1 cellular context compared by ENCODE assay signal in the genomic region with DNA sequence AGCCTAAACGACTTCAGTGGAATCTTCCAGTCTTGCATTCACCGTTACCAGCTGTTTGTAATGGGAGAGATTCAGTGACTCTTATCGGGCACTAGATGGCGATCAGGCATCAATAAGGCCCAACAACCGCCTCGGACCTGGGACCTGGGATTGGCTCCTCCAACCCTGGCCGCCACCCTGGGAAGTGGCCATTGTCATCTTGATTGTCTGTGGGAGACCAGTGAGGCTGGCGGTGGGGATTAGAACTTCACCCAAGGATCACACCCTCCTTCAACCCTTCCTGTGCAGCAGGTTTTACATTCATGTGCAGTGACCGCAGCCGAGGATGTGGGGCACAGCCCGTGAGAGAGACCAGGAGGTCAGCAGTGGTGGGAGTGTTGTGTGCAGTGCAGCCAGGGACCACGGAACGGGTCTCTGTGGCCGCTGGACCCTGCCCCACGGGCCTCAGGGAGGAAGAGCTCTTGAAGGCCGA.
TF ChIP-seq lines count a peak whose summit lies in the region.

No MANE protein-coding gene starts in this region.

TF ChIP-seq in HepG2, 621 proteins besides CTCF, POLR2A, EP300 and RAD21 (continued from another document):
- TF ChIP-seq, protein P1, sequence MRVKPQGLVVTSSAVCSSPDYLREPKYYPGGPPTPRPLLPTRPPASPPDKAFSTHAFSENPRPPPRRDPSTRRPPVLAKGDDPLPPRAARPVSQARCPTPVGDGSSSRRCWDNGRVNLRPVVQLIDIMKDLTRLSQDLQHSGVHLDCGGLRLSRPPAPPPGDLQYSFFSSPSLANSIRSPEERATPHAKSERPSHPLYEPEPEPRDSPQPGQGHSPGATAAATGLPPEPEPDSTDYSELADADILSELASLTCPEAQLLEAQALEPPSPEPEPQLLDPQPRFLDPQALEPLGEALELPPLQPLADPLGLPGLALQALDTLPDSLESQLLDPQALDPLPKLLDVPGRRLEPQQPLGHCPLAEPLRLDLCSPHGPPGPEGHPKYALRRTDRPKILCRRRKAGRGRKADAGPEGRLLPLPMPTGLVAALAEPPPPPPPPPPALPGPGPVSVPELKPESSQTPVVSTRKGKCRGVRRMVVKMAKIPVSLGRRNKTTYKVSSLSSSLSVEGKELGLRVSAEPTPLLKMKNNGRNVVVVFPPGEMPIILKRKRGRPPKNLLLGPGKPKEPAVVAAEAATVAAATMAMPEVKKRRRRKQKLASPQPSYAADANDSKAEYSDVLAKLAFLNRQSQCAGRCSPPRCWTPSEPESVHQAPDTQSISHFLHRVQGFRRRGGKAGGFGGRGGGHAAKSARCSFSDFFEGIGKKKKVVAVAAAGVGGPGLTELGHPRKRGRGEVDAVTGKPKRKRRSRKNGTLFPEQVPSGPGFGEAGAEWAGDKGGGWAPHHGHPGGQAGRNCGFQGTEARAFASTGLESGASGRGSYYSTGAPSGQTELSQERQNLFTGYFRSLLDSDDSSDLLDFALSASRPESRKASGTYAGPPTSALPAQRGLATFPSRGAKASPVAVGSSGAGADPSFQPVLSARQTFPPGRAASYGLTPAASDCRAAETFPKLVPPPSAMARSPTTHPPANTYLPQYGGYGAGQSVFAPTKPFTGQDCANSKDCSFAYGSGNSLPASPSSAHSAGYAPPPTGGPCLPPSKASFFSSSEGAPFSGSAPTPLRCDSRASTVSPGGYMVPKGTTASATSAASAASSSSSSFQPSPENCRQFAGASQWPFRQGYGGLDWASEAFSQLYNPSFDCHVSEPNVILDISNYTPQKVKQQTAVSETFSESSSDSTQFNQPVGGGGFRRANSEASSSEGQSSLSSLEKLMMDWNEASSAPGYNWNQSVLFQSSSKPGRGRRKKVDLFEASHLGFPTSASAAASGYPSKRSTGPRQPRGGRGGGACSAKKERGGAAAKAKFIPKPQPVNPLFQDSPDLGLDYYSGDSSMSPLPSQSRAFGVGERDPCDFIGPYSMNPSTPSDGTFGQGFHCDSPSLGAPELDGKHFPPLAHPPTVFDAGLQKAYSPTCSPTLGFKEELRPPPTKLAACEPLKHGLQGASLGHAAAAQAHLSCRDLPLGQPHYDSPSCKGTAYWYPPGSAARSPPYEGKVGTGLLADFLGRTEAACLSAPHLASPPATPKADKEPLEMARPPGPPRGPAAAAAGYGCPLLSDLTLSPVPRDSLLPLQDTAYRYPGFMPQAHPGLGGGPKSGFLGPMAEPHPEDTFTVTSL (CRISPR knock-in tag; IDR thresholded peaks at IDR 0.05; ENCODE audit: borderline replicate concordance): no peak
- TF ChIP-seq POLR2AphosphoS2 (IDR thresholded peaks at IDR 0.05; ENCODE audit: low read depth, low read length) (no peak), EHMT2 (IDR thresholded peaks at IDR 0.05; ENCODE audit: borderline replicate concordance, low read depth, low read length) (no peak), ZMYM3 (CRISPR knock-in tag; IDR thresholded peaks at IDR 0.05) (no peak), SRF (IDR thresholded peaks at IDR 0.05; ENCODE audit: low read depth, low read length) (no peak), SIX1 (CRISPR knock-in tag; IDR thresholded peaks at IDR 0.05; ENCODE audit: borderline replicate concordance) (no peak), NCOR1 (IDR thresholded peaks at IDR 0.05; ENCODE audit: borderline replicate concordance, low read length) (no peak), ZFP36 (IDR thresholded peaks at IDR 0.05; ENCODE audit: borderline replicate concordance, low read depth, low read length, partially characterized antibody) (no peak), ZNF30 (CRISPR knock-in tag; IDR thresholded peaks at IDR 0.05) (no peak), ZNF224 (CRISPR knock-in tag; IDR thresholded peaks at IDR 0.05) (no peak)
- TF ChIP-seq, protein P2, sequence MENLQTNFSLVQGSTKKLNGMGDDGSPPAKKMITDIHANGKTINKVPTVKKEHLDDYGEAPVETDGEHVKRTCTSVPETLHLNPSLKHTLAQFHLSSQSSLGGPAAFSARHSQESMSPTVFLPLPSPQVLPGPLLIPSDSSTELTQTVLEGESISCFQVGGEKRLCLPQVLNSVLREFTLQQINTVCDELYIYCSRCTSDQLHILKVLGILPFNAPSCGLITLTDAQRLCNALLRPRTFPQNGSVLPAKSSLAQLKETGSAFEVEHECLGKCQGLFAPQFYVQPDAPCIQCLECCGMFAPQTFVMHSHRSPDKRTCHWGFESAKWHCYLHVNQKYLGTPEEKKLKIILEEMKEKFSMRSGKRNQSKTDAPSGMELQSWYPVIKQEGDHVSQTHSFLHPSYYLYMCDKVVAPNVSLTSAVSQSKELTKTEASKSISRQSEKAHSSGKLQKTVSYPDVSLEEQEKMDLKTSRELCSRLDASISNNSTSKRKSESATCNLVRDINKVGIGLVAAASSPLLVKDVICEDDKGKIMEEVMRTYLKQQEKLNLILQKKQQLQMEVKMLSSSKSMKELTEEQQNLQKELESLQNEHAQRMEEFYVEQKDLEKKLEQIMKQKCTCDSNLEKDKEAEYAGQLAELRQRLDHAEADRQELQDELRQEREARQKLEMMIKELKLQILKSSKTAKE (CRISPR knock-in tag; IDR thresholded peaks at IDR 0.05; ENCODE audit: borderline replicate concordance): no peak
- TF ChIP-seq, protein P3, sequence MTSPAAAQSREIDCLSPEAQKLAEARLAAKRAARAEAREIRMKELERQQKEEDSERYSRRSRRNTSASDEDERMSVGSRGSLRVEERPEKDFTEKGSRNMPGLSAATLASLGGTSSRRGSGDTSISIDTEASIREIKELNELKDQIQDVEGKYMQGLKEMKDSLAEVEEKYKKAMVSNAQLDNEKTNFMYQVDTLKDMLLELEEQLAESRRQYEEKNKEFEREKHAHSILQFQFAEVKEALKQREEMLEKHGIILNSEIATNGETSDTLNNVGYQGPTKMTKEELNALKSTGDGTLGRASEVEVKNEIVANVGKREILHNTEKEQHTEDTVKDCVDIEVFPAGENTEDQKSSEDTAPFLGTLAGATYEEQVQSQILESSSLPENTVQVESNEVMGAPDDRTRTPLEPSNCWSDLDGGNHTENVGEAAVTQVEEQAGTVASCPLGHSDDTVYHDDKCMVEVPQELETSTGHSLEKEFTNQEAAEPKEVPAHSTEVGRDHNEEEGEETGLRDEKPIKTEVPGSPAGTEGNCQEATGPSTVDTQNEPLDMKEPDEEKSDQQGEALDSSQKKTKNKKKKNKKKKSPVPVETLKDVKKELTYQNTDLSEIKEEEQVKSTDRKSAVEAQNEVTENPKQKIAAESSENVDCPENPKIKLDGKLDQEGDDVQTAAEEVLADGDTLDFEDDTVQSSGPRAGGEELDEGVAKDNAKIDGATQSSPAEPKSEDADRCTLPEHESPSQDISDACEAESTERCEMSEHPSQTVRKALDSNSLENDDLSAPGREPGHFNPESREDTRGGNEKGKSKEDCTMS (CRISPR knock-in tag; conservative IDR thresholded peaks at IDR 0.05): no peak
